ENCODE assay signal across 20 cellular contexts in the genomic region with DNA sequence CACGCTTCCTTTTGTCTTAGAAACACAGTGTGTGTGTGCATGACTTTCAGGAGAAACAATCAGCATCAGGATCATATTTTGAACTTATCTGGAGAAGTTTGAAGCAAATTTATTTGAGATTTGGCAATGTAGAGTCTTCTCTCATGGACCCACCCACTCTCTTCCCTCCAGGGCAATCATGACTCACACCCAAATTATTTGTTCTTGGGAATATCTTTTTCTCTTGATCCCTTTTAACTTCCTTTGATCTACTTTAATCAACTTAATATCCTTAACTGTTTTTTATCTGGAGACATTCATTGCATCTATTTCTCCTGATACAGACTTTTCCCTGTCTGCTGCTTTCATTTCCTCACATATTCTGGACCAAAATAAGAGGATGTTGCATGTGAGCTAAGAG.
DNase-seq lines count a peak whose midpoint lies in the region; ATAC-seq and TF ChIP-seq lines count a peak whose summit lies in the region.
"Had no signal": no experiment of that assay in that cellular context is flagged by ENCODE, and none has a peak within 500 bp of the region (broad histone marks: within the 10 kb centered on the region; RNA-seq: fewer than 3 reads in every experiment).

No MANE protein-coding gene starts in this region.

- no peak for ATAC-seq in right lobe of liver
- ATAC-seq: right cardiac atrium had no signal

- POLR2A ChIA-PET in RWPE1 (lab: Yijun Ruan, JAX; ENCODE audit: low non-redundant PET) = no interaction called here

- TF ChIP-seq POLR2A in right lobe of liver (IDR thresholded peaks at IDR 0.05) = no peak

- WGBS in smooth muscle cell (ENCODE audit: low lambda C conversion rate) = 100% methylated on average over 1 of the region's 1 CpG
- 67% methylated on average over 1 of the region's 1 CpG for WGBS in right lobe of liver (ENCODE audit: insufficient coverage, low coverage, low lambda C conversion rate, missing lambda C conversion rate)

- H3F3A ChIP-seq in smooth muscle cell (ENCODE audit: low read depth) = no peaks in the 10 kb centered on the region

- no peaks in the 10 kb centered on the region for H3K9me3 ChIP-seq in fibroblast of lung (ENCODE audit: control insufficient read depth, insufficient read depth, low read depth, low read length)
- no peaks in the 10 kb centered on the region for H3K9me3 ChIP-seq in smooth muscle cell (replicated peaks; ENCODE audit: low read depth)
- no peaks in the 10 kb centered on the region for H3K9me3 ChIP-seq in right lobe of liver
- H3K9me3 ChIP-seq: suprapubic skin, uterus had no signal

- no peak overlapping the region for H3K4me2 ChIP-seq in fibroblast of lung (ENCODE audit: extremely low read depth, insufficient read depth, low read length)
- peak overlapping the region; percentile 3 for H3K4me2 ChIP-seq in smooth muscle cell
- H3K4me2 ChIP-seq: PC-9 had no signal

- peak overlapping the region; percentile 40 for H3K4me3 Mint-ChIP-seq in activated naive CD8-positive, alpha-beta T cell
- no peak overlapping the region for H3K4me3 Mint-ChIP-seq in activated naive CD8-positive, alpha-beta T cell treated with anti-CD3 and anti-CD28 coated beads for 36 hours
- H3K4me3 Mint-ChIP-seq: IgD-negative memory B cell, naive B cell had no signal

- no peaks in the 10 kb centered on the region for H3K79me2 ChIP-seq in fibroblast of lung (ENCODE audit: control insufficient read depth, insufficient read depth, low read length)
- H3K79me2 ChIP-seq in smooth muscle cell (ENCODE audit: low read depth) = no peaks in the 10 kb centered on the region

- intact Hi-C loops in right lobe of liver (cut with DNase I) = no loop called here

- H3K27ac Mint-ChIP-seq in activated naive CD8-positive, alpha-beta T cell = peak overlapping the region; percentile 11
- H3K27ac Mint-ChIP-seq in activated naive CD8-positive, alpha-beta T cell treated with anti-CD3 and anti-CD28 coated beads for 36 hours = no peak overlapping the region
- H3K27ac Mint-ChIP-seq: IgD-negative memory B cell, naive B cell had no signal

- H2AFZ ChIP-seq in fibroblast of lung (ENCODE audit: low read length) (no peak overlapping the region), smooth muscle cell (ENCODE audit: low read depth) (no peak overlapping the region)
- H2AFZ ChIP-seq: PC-9 had no signal

- H3K36me3 ChIP-seq in fibroblast of lung (ENCODE audit: control insufficient read depth, insufficient read depth, low read length) (no peaks in the 10 kb centered on the region), smooth muscle cell (ENCODE audit: low read depth) (no peaks in the 10 kb centered on the region), right lobe of liver (no peaks in the 10 kb centered on the region)
- H3K36me3 ChIP-seq: suprapubic skin, uterus had no signal

- H3K9me3 Mint-ChIP-seq in activated naive CD8-positive, alpha-beta T cell (ENCODE audit: low read depth) = no peaks in the 10 kb centered on the region
- no peaks in the 10 kb centered on the region for H3K9me3 Mint-ChIP-seq in activated naive CD8-positive, alpha-beta T cell treated with anti-CD3 and anti-CD28 coated beads for 36 hours

- no peak overlapping the region for H3K4me3 ChIP-seq in fibroblast of lung (replicated peaks in 1 of 4; ENCODE audit: control extremely low read depth in 1 of 4, insufficient read depth in 1 of 4, low read depth in 3 of 4, low read length in 4 of 4)
- H3K4me3 ChIP-seq in smooth muscle cell = no peak overlapping the region
- H3K4me3 ChIP-seq in right lobe of liver = no peak overlapping the region
- H3K4me3 ChIP-seq: PC-9, suprapubic skin, uterus had no signal

- TF ChIP-seq CTCF in RWPE1 (conservative IDR thresholded peaks at IDR 0.05; ENCODE audit: low read depth) (no peak), fibroblast of lung (conservative IDR thresholded peaks at IDR 0.05 in 1 of 2, IDR thresholded peaks at IDR 0.05 in 1 of 2; ENCODE audit: low read depth in 1 of 2, low read length in 2 of 2) (no peak), smooth muscle cell (IDR thresholded peaks at IDR 0.05; ENCODE audit: borderline replicate concordance, insufficient read depth, poor library complexity, severe bottlenecking) (no peak), right lobe of liver (IDR thresholded peaks at IDR 0.05) (no peak)

- peaks cover 23% of the 10 kb centered on the region for H3K4me1 Mint-ChIP-seq in activated naive CD8-positive, alpha-beta T cell (ENCODE audit: low read depth)
- peaks cover 30% of the 10 kb centered on the region for H3K4me1 Mint-ChIP-seq in activated naive CD8-positive, alpha-beta T cell treated with anti-CD3 and anti-CD28 coated beads for 36 hours
- H3K4me1 Mint-ChIP-seq: naive B cell had no signal

- no peaks in the 10 kb centered on the region for H3K27me3 ChIP-seq in fibroblast of lung (ENCODE audit: control insufficient read depth, insufficient read depth, low read length)
- no peaks in the 10 kb centered on the region for H3K27me3 ChIP-seq in smooth muscle cell (ENCODE audit: low read depth)
- H3K27me3 ChIP-seq in right lobe of liver = no peaks in the 10 kb centered on the region
- H3K27me3 ChIP-seq: uterus had no signal

- H3K27ac ChIP-seq in RWPE1 = no peak overlapping the region
- no peak overlapping the region for H3K27ac ChIP-seq in fibroblast of lung (ENCODE audit: insufficient read depth, low read length)
- H3K27ac ChIP-seq in smooth muscle cell (ENCODE audit: low read depth) = no peak overlapping the region
- no peak overlapping the region for H3K27ac ChIP-seq in right lobe of liver
- H3K27ac ChIP-seq: PC-9, suprapubic skin, uterus had no signal

- DNase-seq in activated naive CD8-positive, alpha-beta T cell treated with anti-CD3 and anti-CD28 coated beads for 36 hours = no peak
- DNase-seq in RWPE1 (ENCODE audit: low spot score) (peak; percentile 50), fibroblast of lung (ENCODE audit: low read depth in 2 of 2) (peak; percentile 12 to 47), smooth muscle cell (lab: John Stamatoyannopoulos, UW; ENCODE audit: unreplicated experiment) (no peak), NCI-H187 (lab: John Stamatoyannopoulos, UW) (no peak), right lobe of liver (no peak)
- no peak for DNase-seq in activated CD4-positive, alpha-beta T cell treated with anti-CD3 and anti-CD28 coated beads for 4 hours
- DNase-seq: 8988T; activated naive CD4-positive, alpha-beta T cell treated with anti-CD3 and anti-CD28 coated beads, Interleukin-2, amount 50 U/mL, for 16 hours; activated T-cell treated with anti-CD3 and anti-CD28 coated beads, Interleukin-2, amount 50 U/mL, for 48 hours; C1 segment of cervical spinal cord; naive B cell; NCI-H748 treated with DMSO at 0.1 percent for 48 hours; occipital lobe; right cardiac atrium; uterus had no signal

- H3K36me3 Mint-ChIP-seq in activated naive CD8-positive, alpha-beta T cell = no peaks in the 10 kb centered on the region
- H3K36me3 Mint-ChIP-seq in activated naive CD8-positive, alpha-beta T cell treated with anti-CD3 and anti-CD28 coated beads for 36 hours = peaks cover 2% of the 10 kb centered on the region
- H3K36me3 Mint-ChIP-seq: naive B cell had no signal

- H3K4me1 ChIP-seq in fibroblast of lung (ENCODE audit: control insufficient read depth, extremely low read depth, insufficient read depth, low read length) (peaks cover 2% of the 10 kb centered on the region), smooth muscle cell (ENCODE audit: low read depth) (no peaks in the 10 kb centered on the region), right lobe of liver (no peaks in the 10 kb centered on the region)
- H3K4me1 ChIP-seq: uterus had no signal

- peaks cover 30% of the 10 kb centered on the region for H3K27me3 Mint-ChIP-seq in activated naive CD8-positive, alpha-beta T cell
- H3K27me3 Mint-ChIP-seq in activated naive CD8-positive, alpha-beta T cell treated with anti-CD3 and anti-CD28 coated beads for 36 hours = peaks cover 45% of the 10 kb centered on the region

- CTCF ChIA-PET in RWPE1 (lab: Yijun Ruan, JAX) = interaction anchor here (0.6 kb wide), 1 partner anchor 13 kb away, joined by 3 read pairs; no protein-coding TSS in a partner anchor

- H3K9ac ChIP-seq in fibroblast of lung (ENCODE audit: insufficient read depth, low read length) = no peak overlapping the region
- H3K9ac ChIP-seq in smooth muscle cell (ENCODE audit: low read depth) = no peak overlapping the region

- H4K20me1 ChIP-seq in fibroblast of lung (ENCODE audit: control insufficient read depth, extremely low read depth, insufficient read depth, low read length) = no peaks in the 10 kb centered on the region
- no peaks in the 10 kb centered on the region for H4K20me1 ChIP-seq in smooth muscle cell (ENCODE audit: low read depth)

Comparison
In these comparisons a context has a peak if more than half of its experiments do, and no peak if none do; other contexts are left out.
1. DNase-seq: peak in RWPE1 (single experiment) and fibroblast of lung (2 of 2); none in activated naive CD8-positive, alpha-beta T cell treated with anti-CD3 and anti-CD28 coated beads for 36 hours (single experiment), smooth muscle cell (single experiment), NCI-H187 (0 of 2), activated CD4-positive, alpha-beta T cell treated with anti-CD3 and anti-CD28 coated beads for 4 hours (0 of 2) and right lobe of liver (0 of 3).